ENCODE assay signal across 8 cellular contexts in the genomic region with DNA sequence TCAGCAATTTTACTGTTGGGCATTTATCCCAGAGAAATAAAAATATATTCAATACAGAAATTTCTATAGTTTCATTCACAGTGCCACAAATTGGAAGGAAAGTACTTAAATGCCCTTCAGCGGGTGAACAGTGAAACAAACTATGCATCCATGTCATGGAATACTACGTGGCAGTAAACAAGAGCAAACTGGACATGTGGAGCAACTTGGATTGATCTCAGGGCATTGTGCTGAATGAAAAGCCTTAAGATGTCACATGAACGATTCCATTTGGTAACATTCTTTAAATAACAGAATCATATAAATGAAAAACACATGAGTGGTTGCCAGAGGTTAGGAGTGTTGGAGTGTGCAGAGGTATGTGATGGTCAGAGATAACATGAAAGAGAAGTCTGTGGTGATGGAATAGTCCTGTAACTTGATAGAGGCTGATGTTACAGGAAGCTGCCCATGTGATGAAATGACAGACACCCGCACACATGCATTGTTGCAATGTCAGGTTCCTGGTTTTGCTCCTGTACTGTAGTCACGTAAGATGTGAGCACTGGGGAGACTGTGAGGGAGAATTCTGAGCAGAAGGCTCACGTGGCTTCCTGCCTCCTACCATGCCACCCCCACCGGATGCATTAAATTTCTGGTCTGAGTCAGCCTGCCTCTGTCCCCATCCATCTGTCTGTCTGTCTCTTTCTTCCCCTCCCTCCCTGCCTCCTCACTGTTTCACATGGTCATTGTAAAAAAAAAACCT.
DNase-seq lines count a peak whose midpoint lies in the region; ATAC-seq and TF ChIP-seq lines count a peak whose summit lies in the region.
"Not testable (repeated sequence)": the region's sequence is repeated elsewhere in the genome, so short reads cannot be mapped to it uniquely, and the experiment has no call there.

No MANE protein-coding gene starts in this region.

- H2AFZ ChIP-seq in OCI-LY7 (ENCODE audit: low read length), result peak overlapping the region; percentile 31; the same call in 1 of the 2 replicates

- not testable (repeated sequence) for H3K9me3 ChIP-seq in DOHH2 (ENCODE audit: control insufficient read depth, insufficient read depth, low read length); OCI-LY7 (ENCODE audit: low read length); left lung

- H3K4me3 Mint-ChIP-seq in activated CD4-positive, alpha-beta memory T cell treated with anti-CD3 and anti-CD28 coated beads, Interleukin-2, amount 10 ng/mL, durations not matched to agents 7 days and 5 days, result peak overlapping the region; percentile 52

- not testable (repeated sequence) for BruUV-seq in OCI-LY7 (replicated peaks; lab: Mats Ljungman, UMichigan)

- peak; percentile 57 for DNase-seq in OCI-LY7 (ENCODE audit: low spot score)
- peak; percentile 77 for DNase-seq in activated CD4-positive, alpha-beta memory T cell treated with anti-CD3 and anti-CD28 coated beads, Interleukin-2, amount 10 ng/mL, durations not matched to agents 7 days and 5 days
- peak; percentile 95 for DNase-seq in choroid plexus epithelial cell (ENCODE audit: low read depth)
- DNase-seq in left lung, result peak; percentile 34 to 57
- peak in 2 of 3 experiments; percentile 24 to 32 for DNase-seq in stimulated activated CD4-positive, alpha-beta T cell treated with anti-CD3 and anti-CD28 coated beads, TNF-alpha, amount 100 ng/mL, for 4 hours (ENCODE audit: low read depth in 3 of 3)

- not testable (repeated sequence) for H4K20me1 ChIP-seq in DOHH2 (ENCODE audit: control insufficient read depth, insufficient read depth, low read depth, low read length); OCI-LY7 (ENCODE audit: insufficient read depth, low read length)

- H3K27ac Mint-ChIP-seq in activated CD4-positive, alpha-beta memory T cell treated with anti-CD3 and anti-CD28 coated beads, Interleukin-2, amount 10 ng/mL, durations not matched to agents 7 days and 5 days, result peak overlapping the region; percentile 88

- not testable (repeated sequence) for H3K27me3 Mint-ChIP-seq in activated CD4-positive, alpha-beta memory T cell treated with anti-CD3 and anti-CD28 coated beads, Interleukin-2, amount 10 ng/mL, durations not matched to agents 7 days and 5 days

- ATAC-seq in GM21423 (IDR thresholded peaks at IDR 0.05; ENCODE audit: unreplicated experiment) (peak; percentile 96), HG03159 (IDR thresholded peaks at IDR 0.05; ENCODE audit: unreplicated experiment) (peak; percentile 97), left lung (peak; percentile 74)

- POLR2A ChIA-PET in OCI-LY7 (lab: Charles Lee); activated CD4-positive, alpha-beta memory T cell treated with anti-CD3 and anti-CD28 coated beads, Interleukin-2, amount 10 ng/mL, durations not matched to agents 7 days and 5 days (lab: Charles Lee): not testable (repeated sequence)

- not testable (repeated sequence) for H3K27me3 ChIP-seq in DOHH2 (ENCODE audit: control insufficient read depth, low read length); left lung

- H3K4me1 ChIP-seq in DOHH2 (ENCODE audit: control insufficient read depth, low read length) (peaks cover 16% of the 10 kb centered on the region), OCI-LY7 (ENCODE audit: insufficient read depth, low read length, poor library complexity, severe bottlenecking) (peaks cover 17% of the 10 kb centered on the region)
- not testable (repeated sequence) for H3K4me1 ChIP-seq in left lung

- H3K9me3 Mint-ChIP-seq in activated CD4-positive, alpha-beta memory T cell treated with anti-CD3 and anti-CD28 coated beads, Interleukin-2, amount 10 ng/mL, durations not matched to agents 7 days and 5 days, result not testable (repeated sequence)

- not testable (repeated sequence) for H3K79me2 ChIP-seq in DOHH2 (ENCODE audit: control insufficient read depth, low read length); OCI-LY7 (ENCODE audit: insufficient read depth, low read depth, low read length)

- H3K4me2 ChIP-seq in DOHH2 (ENCODE audit: low read length) (peak overlapping the region; percentile 52), OCI-LY7 (ENCODE audit: low read length) (peak overlapping the region; percentile 26; the same call in 1 of the 2 replicates)

- peak overlapping the region; percentile 40; the same call in 1 of the 2 replicates for H3K27ac ChIP-seq in DOHH2 (ENCODE audit: low read depth, low read length)
- peak overlapping the region; percentile 52 for H3K27ac ChIP-seq in OCI-LY7 (ENCODE audit: low read depth, low read length, poor library complexity, severe bottlenecking)
- peak overlapping the region; percentile 13 to 81 for H3K27ac ChIP-seq in left lung

- H3K36me3 Mint-ChIP-seq in activated CD4-positive, alpha-beta memory T cell treated with anti-CD3 and anti-CD28 coated beads, Interleukin-2, amount 10 ng/mL, durations not matched to agents 7 days and 5 days (ENCODE audit: low read depth), result peaks cover 21% of the 10 kb centered on the region

- H3K9me2 ChIP-seq in DOHH2 (replicated peaks; ENCODE audit: control insufficient read depth, low read length); OCI-LY7 (ENCODE audit: insufficient read depth, low read length): not testable (repeated sequence)

- peak overlapping the region; percentile 30 for H3K4me3 ChIP-seq in DOHH2 (ENCODE audit: low read length)
- peak overlapping the region; percentile 26 for H3K4me3 ChIP-seq in OCI-LY7 (ENCODE audit: low read depth, low read length, poor library complexity, severe bottlenecking)
- H3K4me3 ChIP-seq in choroid plexus epithelial cell (ENCODE audit: low read depth, low read length); left lung: not testable (repeated sequence)

- intact Hi-C loops in OCI-LY7 (cut with micrococcal nuclease; ENCODE audit: unreplicated experiment); left lung (cut with DNase I): not testable (repeated sequence)

- CTCF ChIA-PET in OCI-LY7 (lab: Charles Lee; ENCODE audit: unreplicated experiment); activated CD4-positive, alpha-beta memory T cell treated with anti-CD3 and anti-CD28 coated beads, Interleukin-2, amount 10 ng/mL, durations not matched to agents 7 days and 5 days (lab: Charles Lee): not testable (repeated sequence)

- not testable (repeated sequence) for H3F3A ChIP-seq in DOHH2 (ENCODE audit: control insufficient read depth, insufficient read depth)

- H3K4me1 Mint-ChIP-seq in activated CD4-positive, alpha-beta memory T cell treated with anti-CD3 and anti-CD28 coated beads, Interleukin-2, amount 10 ng/mL, durations not matched to agents 7 days and 5 days, result peaks cover 49% of the 10 kb centered on the region

- not testable (repeated sequence) for H3K36me3 ChIP-seq in DOHH2 (ENCODE audit: control insufficient read depth, low read length); OCI-LY7 (ENCODE audit: insufficient read depth, low read length); left lung

- TF ChIP-seq CTCF in DOHH2 (IDR thresholded peaks at IDR 0.05; ENCODE audit: low read depth, low read length, poor library complexity, severe bottlenecking); OCI-LY7 (conservative IDR thresholded peaks at IDR 0.05; ENCODE audit: low read length); choroid plexus epithelial cell (conservative IDR thresholded peaks at IDR 0.05; ENCODE audit: low read depth, low read length); left lung (IDR thresholded peaks at IDR 0.05): not testable (repeated sequence)

Comparison
In these comparisons a context has a peak if more than half of its experiments do, and no peak if none do; other contexts are left out.
1. DNase-seq: peak in every context shown above with its lines; median percentile 95 in choroid plexus epithelial cell; 77 in activated CD4-positive, alpha-beta memory T cell treated with anti-CD3 and anti-CD28 coated beads, Interleukin-2, amount 10 ng/mL, durations not matched to agents 7 days and 5 days; 57 in OCI-LY7; 46 in left lung; 28 in stimulated activated CD4-positive, alpha-beta T cell treated with anti-CD3 and anti-CD28 coated beads, TNF-alpha, amount 100 ng/mL, for 4 hours.